Comparison of ENCODE assay signal across 20 cellular contexts in genomic region chr3:45002139-45002660, GRCh38. TPM values are rescaled to one million over a fixed set of nuclear protein-coding genes. Genes with fewer than 3 reads are reported as not detected.
"Had no signal": no experiment of that assay in that cellular context is flagged by ENCODE, and none has a peak within 500 bp of the region (broad histone marks: within the 10 kb centered on the region; RNA-seq: fewer than 3 reads in every experiment).

No MANE protein-coding gene starts in this region.

- H3K4me3 Mint-ChIP-seq: activated naive CD4-positive, alpha-beta T cell treated with anti-CD3 and anti-CD28 coated beads, Interleukin-2, amount 50 U/mL, for 24 hours; natural killer cell had no signal

- H3K27me3 ChIP-seq: SJCRH30, spleen had no signal

- H3K4me3 ChIP-seq: lower lobe of right lung, SJCRH30, spleen had no signal

- H3K27me3 Mint-ChIP-seq: activated naive CD4-positive, alpha-beta T cell treated with anti-CD3 and anti-CD28 coated beads, Interleukin-2, amount 50 U/mL, for 24 hours had no signal

- DNase-seq: activated CD4-positive, alpha-beta T cell treated with anti-CD3 and anti-CD28 coated beads for 4 hours; activated CD8-positive, alpha-beta memory T cell treated with anti-CD3 and anti-CD28 coated beads for 24 hours; aorta; hippocampal formation; lower lobe of right lung; midbrain; natural killer cell; posterior cingulate gyrus; right cardiac atrium; SJCRH30; spleen; stimulated activated CD4-positive, alpha-beta T cell treated with anti-CD3 and anti-CD28 coated beads, Interleukin-1b, Interleukin-23, amount 100 ng/mL, for 48 hours; stimulated activated naive CD4-positive, alpha-beta T cell; SW 1271; T-helper 9 cell; trophoblast cell; WERI-Rb-1 had no signal

- H3K27ac ChIP-seq: lower lobe of right lung, SJCRH30, WERI-Rb-1 had no signal

- ATAC-seq: lower lobe of right lung, natural killer cell had no signal

- H3K4me1 ChIP-seq: lower lobe of right lung, SJCRH30 had no signal

- H3K9me3 ChIP-seq: lower lobe of right lung had no signal

- H3K9me3 Mint-ChIP-seq: natural killer cell had no signal

RNA-seq across cellular contexts. Expression of gene CLEC3B, which starts 23.9 kb away (rescaled TPM):
- total RNA-seq: bronchial epithelial cell, kidney epithelial cell, SJCRH30 had no signal
